In the genomic region with DNA sequence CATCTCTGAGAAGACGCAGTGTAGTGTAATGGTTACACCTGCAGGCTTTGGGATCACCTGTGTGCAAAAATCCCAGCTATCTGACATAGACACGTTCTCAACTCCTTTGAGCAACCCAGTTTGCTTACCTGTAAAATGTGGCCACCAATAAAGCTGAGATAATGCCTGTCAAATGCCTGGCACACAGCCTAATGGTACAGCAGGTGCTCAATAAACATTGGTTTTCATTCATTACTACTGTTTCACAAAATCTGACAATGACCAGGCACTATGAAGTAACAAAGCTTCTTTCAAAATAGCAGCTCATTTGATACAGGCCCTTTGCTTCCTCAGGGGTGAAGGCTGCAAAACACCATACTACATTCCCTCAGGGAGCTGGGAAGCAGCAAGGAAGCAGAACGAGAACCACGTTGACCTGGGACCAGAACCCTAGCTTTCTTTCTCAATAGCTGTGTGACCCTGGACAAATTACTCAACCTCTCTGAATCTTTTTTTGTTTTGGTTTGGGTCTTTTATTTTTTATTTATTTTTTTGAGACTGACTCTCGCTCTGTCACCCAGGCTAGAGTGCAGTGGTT, we compare ENCODE assay signal across 13 cellular contexts. TPM values are rescaled to one million over a fixed set of nuclear protein-coding genes. Genes with fewer than 3 reads are reported as not detected.
A peak's percentile ranks its signal among the peaks of the same experiment; 100 is the strongest.
DNase-seq lines count a peak whose midpoint lies in the region; ATAC-seq and TF ChIP-seq lines count a peak whose summit lies in the region.
"Had no signal": no experiment of that assay in that cellular context is flagged by ENCODE, and none has a peak within 500 bp of the region (broad histone marks: within the 10 kb centered on the region; RNA-seq: fewer than 3 reads in every experiment).

No MANE protein-coding gene starts in this region.

- peak overlapping the region; percentile 19 for H3K27ac Mint-ChIP-seq in activated T-cell treated with anti-CD3 and anti-CD28 coated beads, Interleukin-2, amount 50 U/mL, for 72 hours

- H3K36me3 Mint-ChIP-seq in activated T-cell treated with anti-CD3 and anti-CD28 coated beads, Interleukin-2, amount 50 U/mL, for 72 hours (ENCODE audit: insufficient read depth in 2 of 2) = peaks cover 0 to 2% of the 10 kb centered on the region in 2 donors
- peaks cover 5% of the 10 kb centered on the region for H3K36me3 Mint-ChIP-seq in activated T-cell treated with anti-CD3 and anti-CD28 coated beads, Interleukin-2, amount 50 U/mL, for 4 hours (ENCODE audit: insufficient read depth)

- H3K4me3 ChIP-seq in hepatocyte = no peak overlapping the region
- H3K4me3 ChIP-seq in upper lobe of right lung = no peak overlapping the region

- 85% methylated on average over 5 of the region's 5 CpGs for WGBS in hepatocyte (ENCODE audit: low lambda C conversion rate, missing lambda C conversion rate)

- no peaks in the 10 kb centered on the region for H3K27me3 Mint-ChIP-seq in activated T-cell treated with anti-CD3 and anti-CD28 coated beads, Interleukin-2, amount 50 U/mL, for 72 hours (ENCODE audit: low read depth)
- H3K27me3 Mint-ChIP-seq in activated T-cell treated with anti-CD3 and anti-CD28 coated beads, Interleukin-2, amount 50 U/mL, for 4 hours (ENCODE audit: low read depth) = no peaks in the 10 kb centered on the region
- H3K27me3 Mint-ChIP-seq: progenitor cell of endocrine pancreas, T-cell had no signal

- no peak overlapping the region for H3K4me3 Mint-ChIP-seq in activated T-cell treated with anti-CD3 and anti-CD28 coated beads, Interleukin-2, amount 50 U/mL, for 72 hours
- no peak overlapping the region for H3K4me3 Mint-ChIP-seq in activated T-cell treated with anti-CD3 and anti-CD28 coated beads, Interleukin-2, amount 50 U/mL, for 4 hours
- H3K4me3 Mint-ChIP-seq: T-cell had no signal

- peaks cover 77% of the 10 kb centered on the region for H3K79me2 ChIP-seq in hepatocyte

- TF ChIP-seq CTCF in hepatocyte (IDR thresholded peaks at IDR 0.05; ENCODE audit: poor library complexity) = no peak
- no peak for TF ChIP-seq CTCF in upper lobe of right lung (IDR thresholded peaks at IDR 0.05)

- H3K36me3 ChIP-seq in hepatocyte (replicated peaks; ENCODE audit: insufficient read depth, low read depth) (no peaks in the 10 kb centered on the region), upper lobe of right lung (peaks cover under 1% of the 10 kb centered on the region)

- intact Hi-C loops in upper lobe of right lung (cut with DNase I) = no loop called here

- H4K20me1 ChIP-seq in hepatocyte (ENCODE audit: insufficient read depth, poor library complexity, severe bottlenecking) = peaks cover 8% of the 10 kb centered on the region

- no peaks in the 10 kb centered on the region for H3K27me3 ChIP-seq in hepatocyte
- no peaks in the 10 kb centered on the region for H3K27me3 ChIP-seq in upper lobe of right lung

- DNase-seq in activated T-cell treated with anti-CD3 and anti-CD28 coated beads, Interleukin-2, amount 50 U/mL, for 72 hours = no peak
- no peak for DNase-seq in activated T-cell treated with anti-CD3 and anti-CD28 coated beads, Interleukin-2, amount 50 U/mL, for 4 hours
- DNase-seq in NCI-H345 (lab: John Stamatoyannopoulos, UW) = peak; percentile 65
- DNase-seq in hepatocyte (ENCODE audit: low spot score) = no peak
- DNase-seq in upper lobe of right lung = no peak
- no peak for DNase-seq in activated effector memory CD4-positive, alpha-beta T cell treated with Interleukin-2 at 50 U/mL for 16 hours
- DNase-seq in pons (ENCODE audit: low spot score) = no peak
- DNase-seq: activated CD4-positive, alpha-beta T cell treated with anti-CD3 and anti-CD28 coated beads for 4 hours; Kasumi-1; NCI-H526 treated with DMSO at 0.1 percent for 48 hours; T-cell had no signal

- H3K9me3 ChIP-seq in hepatocyte (ENCODE audit: low read depth) (no peaks in the 10 kb centered on the region), upper lobe of right lung (no peaks in the 10 kb centered on the region)

- ATAC-seq in activated T-cell treated with anti-CD3 and anti-CD28 coated beads, Interleukin-2, amount 50 U/mL, for 72 hours (replicated peaks in 1 of 2) = no peak
- no peak for ATAC-seq in activated T-cell treated with anti-CD3 and anti-CD28 coated beads, Interleukin-2, amount 50 U/mL, for 4 hours
- ATAC-seq in upper lobe of right lung = no peak
- ATAC-seq in HG03039 (IDR thresholded peaks at IDR 0.05; ENCODE audit: unreplicated experiment) = no peak
- ATAC-seq: T-cell had no signal

- H3K9me2 ChIP-seq in hepatocyte (replicated peaks; ENCODE audit: insufficient read depth) = no peaks in the 10 kb centered on the region

- H3K4me1 Mint-ChIP-seq in activated T-cell treated with anti-CD3 and anti-CD28 coated beads, Interleukin-2, amount 50 U/mL, for 72 hours (ENCODE audit: low read depth) = peaks cover 9% of the 10 kb centered on the region
- H3K4me1 Mint-ChIP-seq in activated T-cell treated with anti-CD3 and anti-CD28 coated beads, Interleukin-2, amount 50 U/mL, for 4 hours (ENCODE audit: low read depth) = peaks cover 17% of the 10 kb centered on the region

- H3K27ac ChIP-seq in hepatocyte = peak overlapping the region; percentile 36
- peak overlapping the region; percentile 60 for H3K27ac ChIP-seq in upper lobe of right lung

- peak overlapping the region; percentile 29 for H3K4me2 ChIP-seq in hepatocyte

- no peaks in the 10 kb centered on the region for H3K9me3 Mint-ChIP-seq in activated T-cell treated with anti-CD3 and anti-CD28 coated beads, Interleukin-2, amount 50 U/mL, for 72 hours
- no peaks in the 10 kb centered on the region for H3K9me3 Mint-ChIP-seq in activated T-cell treated with anti-CD3 and anti-CD28 coated beads, Interleukin-2, amount 50 U/mL, for 4 hours
- H3K9me3 Mint-ChIP-seq: T-cell had no signal

- H3K4me1 ChIP-seq in hepatocyte (ENCODE audit: insufficient read depth) (peaks cover 15% of the 10 kb centered on the region), upper lobe of right lung (peaks cover 54% of the 10 kb centered on the region)

- H2AFZ ChIP-seq in hepatocyte = no peak overlapping the region

RNA-seq across cellular contexts. Expression of a gene that starts 4.8 kb away (rescaled TPM):
- total RNA-seq in activated T-cell treated with anti-CD3 and anti-CD28 coated beads, Interleukin-2, amount 50 U/mL, for 72 hours = 10 to 100 TPM; 46.6 to 48.2 TPM
- 100 to 1,000 TPM; 112 to 131 (median 125) TPM for total RNA-seq in activated T-cell treated with anti-CD3 and anti-CD28 coated beads, Interleukin-2, amount 50 U/mL, for 4 hours
- total RNA-seq in hepatocyte (33.0 and 35.0 TPM in 2 replicates), upper lobe of right lung (41.2 TPM)
- polyA plus RNA-seq in hepatocyte = 57.7 and 70.4 TPM in 2 replicates

RNA-seq across cellular contexts. Expression of a gene that starts 25.4 kb away (rescaled TPM):
- not detected for total RNA-seq in activated T-cell treated with anti-CD3 and anti-CD28 coated beads, Interleukin-2, amount 50 U/mL, for 72 hours
- under 1 TPM; 0.30 to 0.46 (median 0.34) TPM for total RNA-seq in activated T-cell treated with anti-CD3 and anti-CD28 coated beads, Interleukin-2, amount 50 U/mL, for 4 hours
- total RNA-seq in hepatocyte (10.0 and 12.1 TPM in 2 replicates), upper lobe of right lung (20.3 TPM)
- polyA plus RNA-seq in hepatocyte = 55.9 and 64.2 TPM in 2 replicates

RNA-seq across cellular contexts. Expression of a gene that starts 30.4 kb away (rescaled TPM):
- total RNA-seq in activated T-cell treated with anti-CD3 and anti-CD28 coated beads, Interleukin-2, amount 50 U/mL, for 72 hours = 1 to 10 TPM; 1.3 to 1.7 TPM
- total RNA-seq in activated T-cell treated with anti-CD3 and anti-CD28 coated beads, Interleukin-2, amount 50 U/mL, for 4 hours = under 1 TPM; 0.11 to 0.19 (median 0.13) TPM
- total RNA-seq in hepatocyte (3.6 TPM in 2 replicates), upper lobe of right lung (34.1 TPM)
- polyA plus RNA-seq in hepatocyte = 11.3 and 12.2 TPM in 2 replicates
